3 cellular contexts compared by ENCODE assay signal in the genomic region with DNA sequence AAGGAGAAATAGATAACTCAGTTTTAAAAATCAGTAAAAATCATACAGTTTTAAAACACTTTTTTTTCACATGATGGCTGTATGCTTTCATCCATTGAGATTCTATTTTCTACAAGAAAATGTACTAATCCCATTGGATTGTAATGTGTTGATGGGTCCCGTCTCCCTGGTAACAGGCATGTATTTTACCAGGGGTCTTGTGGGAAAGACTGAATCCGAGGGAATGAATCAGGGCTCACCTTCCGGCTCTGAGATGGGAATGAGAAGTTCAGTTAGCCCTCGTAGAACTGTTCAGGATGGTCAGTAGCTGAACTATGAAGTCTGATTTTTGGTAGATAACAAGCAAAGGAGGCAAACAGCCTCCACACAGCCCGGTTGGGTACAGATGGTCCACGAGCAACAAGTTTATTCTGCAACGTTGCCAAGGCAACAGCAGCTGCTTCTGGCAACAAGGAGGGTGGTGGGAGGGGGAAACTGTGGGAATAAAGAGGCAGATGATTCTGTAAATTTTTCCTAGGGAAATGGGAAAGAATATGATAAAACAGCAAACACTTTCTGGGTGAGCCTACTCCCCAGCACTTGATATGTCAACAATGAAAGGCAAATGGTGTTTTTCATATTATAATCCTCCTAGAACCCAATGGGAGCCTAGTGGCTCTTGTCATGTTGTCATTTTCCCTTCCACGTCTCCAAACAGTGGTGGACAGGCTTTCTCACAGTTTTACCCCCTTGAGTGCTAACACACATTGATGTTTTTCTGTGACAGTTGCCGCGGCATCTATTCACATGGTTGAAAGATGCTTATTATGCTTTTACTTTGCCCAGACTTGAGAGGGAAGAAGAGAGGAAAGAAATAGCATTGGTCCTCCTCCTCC.
TF ChIP-seq lines count a peak whose summit lies in the region.

No MANE protein-coding gene starts in this region.

TF ChIP-seq in HEK293, 187 proteins besides CTCF, POLR2A, EP300 and RAD21:
- no peak for TF ChIP-seq ZNF239 (tag by site-specific recombination; IDR thresholded peaks at IDR 0.05)
- TF ChIP-seq SCRT2 (tag by site-specific recombination; IDR thresholded peaks at IDR 0.05) = peak; percentile 62; the same call in 1 of the 2 replicates
- TF ChIP-seq ZNF624 (tag by site-specific recombination; IDR thresholded peaks at IDR 0.05) = no peak

TF ChIP-seq in K562, 482 proteins besides CTCF, POLR2A, EP300 and RAD21:
- peak; percentile 24; the same call in 1 of the 2 replicates for TF ChIP-seq RFX1 (IDR thresholded peaks at IDR 0.05)
- TF ChIP-seq, protein P1, sequence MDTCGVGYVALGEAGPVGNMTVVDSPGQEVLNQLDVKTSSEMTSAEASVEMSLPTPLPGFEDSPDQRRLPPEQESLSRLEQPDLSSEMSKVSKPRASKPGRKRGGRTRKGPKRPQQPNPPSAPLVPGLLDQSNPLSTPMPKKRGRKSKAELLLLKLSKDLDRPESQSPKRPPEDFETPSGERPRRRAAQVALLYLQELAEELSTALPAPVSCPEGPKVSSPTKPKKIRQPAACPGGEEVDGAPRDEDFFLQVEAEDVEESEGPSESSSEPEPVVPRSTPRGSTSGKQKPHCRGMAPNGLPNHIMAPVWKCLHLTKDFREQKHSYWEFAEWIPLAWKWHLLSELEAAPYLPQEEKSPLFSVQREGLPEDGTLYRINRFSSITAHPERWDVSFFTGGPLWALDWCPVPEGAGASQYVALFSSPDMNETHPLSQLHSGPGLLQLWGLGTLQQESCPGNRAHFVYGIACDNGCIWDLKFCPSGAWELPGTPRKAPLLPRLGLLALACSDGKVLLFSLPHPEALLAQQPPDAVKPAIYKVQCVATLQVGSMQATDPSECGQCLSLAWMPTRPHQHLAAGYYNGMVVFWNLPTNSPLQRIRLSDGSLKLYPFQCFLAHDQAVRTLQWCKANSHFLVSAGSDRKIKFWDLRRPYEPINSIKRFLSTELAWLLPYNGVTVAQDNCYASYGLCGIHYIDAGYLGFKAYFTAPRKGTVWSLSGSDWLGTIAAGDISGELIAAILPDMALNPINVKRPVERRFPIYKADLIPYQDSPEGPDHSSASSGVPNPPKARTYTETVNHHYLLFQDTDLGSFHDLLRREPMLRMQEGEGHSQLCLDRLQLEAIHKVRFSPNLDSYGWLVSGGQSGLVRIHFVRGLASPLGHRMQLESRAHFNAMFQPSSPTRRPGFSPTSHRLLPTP (IDR thresholded peaks at IDR 0.05; ENCODE audit: borderline replicate concordance, extremely low read depth, insufficient read length) = no peak

TF ChIP-seq in neural cell, 6 proteins besides CTCF, POLR2A, EP300 and RAD21:
- TF ChIP-seq EZH2 (IDR thresholded peaks at IDR 0.05; ENCODE audit: borderline replicate concordance, insufficient read depth, low read length, poor library complexity, severe bottlenecking) (no peak), TAF1 (IDR thresholded peaks at IDR 0.05; ENCODE audit: low read depth) (no peak), POLR2AphosphoS5 (IDR thresholded peaks at IDR 0.05) (peak; percentile 82), MXI1 (conservative IDR thresholded peaks at IDR 0.05; ENCODE audit: poor library complexity, severe bottlenecking) (peak; percentile 71), SMC3 (conservative IDR thresholded peaks at IDR 0.05; ENCODE audit: poor library complexity) (peak; percentile 34)
- TF ChIP-seq, protein P2, sequence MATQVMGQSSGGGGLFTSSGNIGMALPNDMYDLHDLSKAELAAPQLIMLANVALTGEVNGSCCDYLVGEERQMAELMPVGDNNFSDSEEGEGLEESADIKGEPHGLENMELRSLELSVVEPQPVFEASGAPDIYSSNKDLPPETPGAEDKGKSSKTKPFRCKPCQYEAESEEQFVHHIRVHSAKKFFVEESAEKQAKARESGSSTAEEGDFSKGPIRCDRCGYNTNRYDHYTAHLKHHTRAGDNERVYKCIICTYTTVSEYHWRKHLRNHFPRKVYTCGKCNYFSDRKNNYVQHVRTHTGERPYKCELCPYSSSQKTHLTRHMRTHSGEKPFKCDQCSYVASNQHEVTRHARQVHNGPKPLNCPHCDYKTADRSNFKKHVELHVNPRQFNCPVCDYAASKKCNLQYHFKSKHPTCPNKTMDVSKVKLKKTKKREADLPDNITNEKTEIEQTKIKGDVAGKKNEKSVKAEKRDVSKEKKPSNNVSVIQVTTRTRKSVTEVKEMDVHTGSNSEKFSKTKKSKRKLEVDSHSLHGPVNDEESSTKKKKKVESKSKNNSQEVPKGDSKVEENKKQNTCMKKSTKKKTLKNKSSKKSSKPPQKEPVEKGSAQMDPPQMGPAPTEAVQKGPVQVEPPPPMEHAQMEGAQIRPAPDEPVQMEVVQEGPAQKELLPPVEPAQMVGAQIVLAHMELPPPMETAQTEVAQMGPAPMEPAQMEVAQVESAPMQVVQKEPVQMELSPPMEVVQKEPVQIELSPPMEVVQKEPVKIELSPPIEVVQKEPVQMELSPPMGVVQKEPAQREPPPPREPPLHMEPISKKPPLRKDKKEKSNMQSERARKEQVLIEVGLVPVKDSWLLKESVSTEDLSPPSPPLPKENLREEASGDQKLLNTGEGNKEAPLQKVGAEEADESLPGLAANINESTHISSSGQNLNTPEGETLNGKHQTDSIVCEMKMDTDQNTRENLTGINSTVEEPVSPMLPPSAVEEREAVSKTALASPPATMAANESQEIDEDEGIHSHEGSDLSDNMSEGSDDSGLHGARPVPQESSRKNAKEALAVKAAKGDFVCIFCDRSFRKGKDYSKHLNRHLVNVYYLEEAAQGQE (IDR thresholded peaks at IDR 0.05; ENCODE audit: borderline replicate concordance) = peak; percentile 95
TF ChIP-seq in neural cell: peak in this region for 4.
